Comparison of ENCODE assay signal across 8 cellular contexts in the genomic region with DNA sequence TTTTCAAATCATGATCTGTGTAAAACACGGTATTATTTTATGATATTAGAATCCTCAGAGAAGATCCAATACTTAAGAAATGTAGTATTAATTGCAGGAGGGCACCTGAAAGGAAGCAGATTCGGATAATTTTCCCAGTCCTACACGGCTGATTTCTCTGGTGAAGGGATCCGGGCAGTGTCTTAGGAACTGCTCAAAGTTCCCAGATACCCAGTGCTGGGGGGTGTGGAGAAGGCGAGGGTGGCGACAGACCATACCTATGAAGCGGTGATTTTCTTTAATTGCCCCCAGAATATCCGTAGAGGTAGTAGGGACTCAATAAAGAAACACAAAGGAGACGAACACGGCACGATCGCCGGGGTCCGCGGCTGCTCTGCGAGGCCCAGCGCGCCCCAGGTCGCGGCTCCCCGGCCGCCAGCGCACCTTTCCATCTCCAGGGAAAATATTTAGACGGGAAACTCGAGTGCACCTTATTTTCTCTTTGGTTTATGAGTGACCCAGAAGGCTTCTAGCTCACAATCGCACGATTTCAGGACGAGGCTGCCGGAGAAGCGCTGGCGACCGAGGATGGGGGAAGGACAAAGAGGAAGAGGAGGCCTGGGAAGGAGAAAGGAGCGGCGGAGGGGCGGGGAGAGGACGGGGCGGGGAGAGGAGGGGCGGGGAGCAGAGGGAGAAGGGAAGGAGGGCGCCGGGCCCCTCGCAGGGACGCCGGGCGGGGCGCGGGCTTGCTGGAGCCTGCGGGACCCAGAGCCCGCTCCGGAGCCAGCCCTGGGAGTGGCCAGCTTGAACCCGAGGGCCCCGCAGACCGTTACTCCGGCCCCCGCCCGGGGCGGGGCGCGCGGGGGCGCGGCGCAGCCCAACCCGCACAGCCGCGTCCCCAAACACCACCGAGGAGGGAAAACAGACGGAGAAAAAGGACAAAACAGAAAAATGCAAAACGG. TPM values are rescaled to one million over a fixed set of nuclear protein-coding genes. Genes with fewer than 3 reads are reported as not detected.
DNase-seq lines count a peak whose midpoint lies in the region; ATAC-seq, FAIRE-seq and TF ChIP-seq lines count a peak whose summit lies in the region.

No MANE protein-coding gene starts in this region.

- TF ChIP-seq CTCF in CD4-positive, alpha-beta T cell (IDR thresholded peaks at IDR 0.05) = no peak
- TF ChIP-seq CTCF in dorsolateral prefrontal cortex (IDR thresholded peaks at IDR 0.05 in 54 of 56, conservative IDR thresholded peaks at IDR 0.05 in 2 of 56; ENCODE audit: low read depth in 1 of 56, partially characterized antibody in 56 of 56) = no peak

- no peaks in the 10 kb centered on the region for H3K36me3 Mint-ChIP-seq in CD4-positive, alpha-beta T cell (ENCODE audit: low read depth)
- H3K36me3 Mint-ChIP-seq in naive thymus-derived CD4-positive, alpha-beta T cell = peaks cover 0 to 12% (median 0%) of the 10 kb centered on the region in 5 donors

- H3K27ac Mint-ChIP-seq in CD4-positive, alpha-beta T cell = no peak overlapping the region
- peak overlapping the region in 1 of 9 donors; percentile 85 for H3K27ac Mint-ChIP-seq in naive thymus-derived CD4-positive, alpha-beta T cell

- no peak for TF ChIP-seq POLR2A in GM12891 (IDR thresholded peaks at IDR 0.05; ENCODE audit: low read depth, low read length)

- POLR2A ChIA-PET in CD4-positive, alpha-beta T cell (lab: Charles Lee) = no interaction called here
- POLR2A ChIA-PET in naive thymus-derived CD4-positive, alpha-beta T cell (lab: Charles Lee) = no interaction called here

- peak overlapping the region; percentile 42 for H3K4me3 Mint-ChIP-seq in CD4-positive, alpha-beta T cell
- H3K4me3 Mint-ChIP-seq in naive thymus-derived CD4-positive, alpha-beta T cell = peak overlapping the region; percentile 21 to 72 (median 47)

- no peaks in the 10 kb centered on the region for H3K9me3 ChIP-seq in CD4-positive, alpha-beta T cell (ENCODE audit: control insufficient read depth, low read length)
- no peaks in the 10 kb centered on the region for H3K9me3 ChIP-seq in naive thymus-derived CD4-positive, alpha-beta T cell (ENCODE audit: control insufficient read depth in 2 of 3, low read length in 3 of 3)

- no peaks in the 10 kb centered on the region for H3K36me3 ChIP-seq in naive thymus-derived CD4-positive, alpha-beta T cell (ENCODE audit: control insufficient read depth in 2 of 3, insufficient read depth in 3 of 3, low read length in 3 of 3)

- ATAC-seq in CD4-positive, alpha-beta T cell (ENCODE audit: poor library complexity) = no peak
- no peak for ATAC-seq in naive thymus-derived CD4-positive, alpha-beta T cell
- ATAC-seq in GM19397 (IDR thresholded peaks at IDR 0.05; ENCODE audit: unreplicated experiment) = no peak

- CTCF ChIA-PET in CD4-positive, alpha-beta T cell (lab: Charles Lee) = no interaction called here
- CTCF ChIA-PET in naive thymus-derived CD4-positive, alpha-beta T cell (lab: Charles Lee) = no interaction called here

- H3K27me3 ChIP-seq in CD4-positive, alpha-beta T cell (ENCODE audit: control insufficient read depth, insufficient read depth, low read length) = peaks cover 42% of the 10 kb centered on the region
- peaks cover 0 to 93% (median 67%) of the 10 kb centered on the region in 45 donors for H3K27me3 ChIP-seq in dorsolateral prefrontal cortex
- peaks cover 0 to 14% of the 10 kb centered on the region in 2 donors for H3K27me3 ChIP-seq in naive thymus-derived CD4-positive, alpha-beta T cell (ENCODE audit: control insufficient read depth in 2 of 2, insufficient read depth in 2 of 2, low read length in 2 of 2)

- FAIRE-seq in GM12891 (lab: Jason Lieb, UNC) = no peak

- H3K4me3 ChIP-seq in dorsolateral prefrontal cortex = peak overlapping the region in 52 of 59 donors; percentile 8 to 63 (median 38)
- no peak overlapping the region for H3K4me3 ChIP-seq in naive thymus-derived CD4-positive, alpha-beta T cell (ENCODE audit: low read length)

- no peaks in the 10 kb centered on the region for H3K4me1 ChIP-seq in naive thymus-derived CD4-positive, alpha-beta T cell (ENCODE audit: control insufficient read depth in 2 of 2, insufficient read depth in 2 of 2, low read length in 2 of 2)

- DNase-seq in CD4-positive, alpha-beta T cell = no peak
- peak; percentile 78 for DNase-seq in NCI-H146 treated with DMSO at 0.1 percent for 48 hours (lab: John Stamatoyannopoulos, UW; ENCODE audit: unreplicated experiment)
- DNase-seq in dorsolateral prefrontal cortex = no peak
- no peak for DNase-seq in naive thymus-derived CD4-positive, alpha-beta T cell
- no peak for DNase-seq in HUDEP-2 (lab: John Stamatoyannopoulos, UW; ENCODE audit: unreplicated experiment in 76 of 76)
- DNase-seq in GM12891 (ENCODE audit: insufficient read length, low spot score) = no peak
- no peak for DNase-seq in Kasumi-1 (lab: John Stamatoyannopoulos, UW)

- intact Hi-C loops in CD4-positive, alpha-beta T cell (cut with DNase I, micrococcal nuclease) = no loop called here
- intact Hi-C loops in dorsolateral prefrontal cortex (cut with DNase I) = no loop called here
- intact Hi-C loops in naive thymus-derived CD4-positive, alpha-beta T cell (cut with micrococcal nuclease) = no loop called here

- H3K27me3 Mint-ChIP-seq in CD4-positive, alpha-beta T cell = peaks cover 64% of the 10 kb centered on the region
- peaks cover 56 to 63% (median 57%) of the 10 kb centered on the region in 5 donors for H3K27me3 Mint-ChIP-seq in naive thymus-derived CD4-positive, alpha-beta T cell

- H3K9me3 Mint-ChIP-seq in CD4-positive, alpha-beta T cell = no peaks in the 10 kb centered on the region
- H3K9me3 Mint-ChIP-seq in naive thymus-derived CD4-positive, alpha-beta T cell = peaks cover 0 to 17% (median 4%) of the 10 kb centered on the region in 11 donors

- H3K27ac ChIP-seq in CD4-positive, alpha-beta T cell (ENCODE audit: low read depth, low read length) = no peak overlapping the region
- no peak overlapping the region for H3K27ac ChIP-seq in dorsolateral prefrontal cortex
- no peak overlapping the region for H3K27ac ChIP-seq in naive thymus-derived CD4-positive, alpha-beta T cell (ENCODE audit: low read depth, low read length)

- peaks cover 6% of the 10 kb centered on the region for H3K4me1 Mint-ChIP-seq in CD4-positive, alpha-beta T cell (ENCODE audit: low read depth)
- H3K4me1 Mint-ChIP-seq in naive thymus-derived CD4-positive, alpha-beta T cell = peaks cover 6 to 26% (median 21%) of the 10 kb centered on the region in 7 donors

TF ChIP-seq in GM12891, 5 proteins besides CTCF, POLR2A, EP300 and RAD21:
- TF ChIP-seq POLR2AphosphoS5 (IDR thresholded peaks at IDR 0.05; ENCODE audit: low read depth, low read length) = no peak
- TF ChIP-seq POU2F2 (IDR thresholded peaks at IDR 0.05; ENCODE audit: low read depth, low read length) = no peak
- no peak for TF ChIP-seq PAX5 (IDR thresholded peaks at IDR 0.05; ENCODE audit: insufficient read depth, low read length, severe bottlenecking)
- TF ChIP-seq SPI1 (IDR thresholded peaks at IDR 0.05; ENCODE audit: low read depth, low read length) = no peak
- no peak for TF ChIP-seq TAF1 (IDR thresholded peaks at IDR 0.05; ENCODE audit: low read depth, low read length)

RNA-seq across cellular contexts. Expression of gene SOX11, which starts 1.2 kb away (rescaled TPM):
- not detected for total RNA-seq in CD4-positive, alpha-beta T cell
- 1 to 10 TPM; 1.0 to 3.3 (median 1.9) TPM for total RNA-seq in dorsolateral prefrontal cortex
- total RNA-seq in naive thymus-derived CD4-positive, alpha-beta T cell = not detected
- not detected for polyA plus RNA-seq in naive thymus-derived CD4-positive, alpha-beta T cell
- polyA plus RNA-seq in GM12891 (2012; ENCODE audit: low read depth, missing spikeins) = 0.14 TPM
